8 cellular contexts compared by ENCODE assay signal in the genomic region with DNA sequence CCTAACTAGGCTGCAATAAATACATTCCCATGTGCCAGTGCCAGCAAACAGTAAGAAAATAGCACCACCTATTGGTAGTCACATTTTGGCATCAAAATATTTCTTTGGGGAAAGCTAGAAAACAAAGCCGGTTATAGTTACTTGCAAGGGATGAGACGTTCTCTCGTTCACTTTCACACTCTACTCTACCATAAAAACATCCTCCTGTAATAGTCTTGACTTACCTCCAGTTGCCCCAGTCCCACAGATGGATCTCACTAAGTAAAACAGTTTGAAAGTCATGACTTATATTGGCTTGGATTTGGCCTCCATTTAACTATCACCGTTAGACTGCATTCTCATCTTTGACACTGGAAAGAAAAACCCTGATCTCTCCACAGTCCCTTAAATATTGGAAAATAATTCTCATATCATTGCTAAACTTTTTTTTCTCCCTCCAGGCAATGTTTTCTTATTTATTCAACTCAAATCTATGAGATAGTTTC. TPM values are rescaled to one million over a fixed set of nuclear protein-coding genes. Genes with fewer than 3 reads are reported as not detected.
DNase-seq lines count a peak whose midpoint lies in the region; ATAC-seq, FAIRE-seq and TF ChIP-seq lines count a peak whose summit lies in the region.

No MANE protein-coding gene starts in this region.

- H3K9ac ChIP-seq in HepG2 (ENCODE audit: insufficient read depth, low read depth, low read length): no peak overlapping the region

- H3K27ac ChIP-seq in C4-2B: no peak overlapping the region
- H3K27ac ChIP-seq in HepG2 (ENCODE audit: extremely low read length, insufficient read depth, low read length): no peak overlapping the region

- TF ChIP-seq EP300 in HepG2 (IDR thresholded peaks at IDR 0.05; ENCODE audit: low read depth in 2 of 2, low read length in 2 of 2) (no peak), HepG2 (CRISPR knock-in tag; IDR thresholded peaks at IDR 0.05; ENCODE audit: borderline replicate concordance) (no peak)

- no peak for TF ChIP-seq RAD21 in HepG2 (CRISPR knock-in tag; IDR thresholded peaks at IDR 0.05)

- in situ Hi-C loops in astrocyte of the cerebellum (cut with HindIII; ENCODE audit: low sequenced_read_pairs): loop anchor here (25.0 kb wide), 1 partner anchor 678 kb away; no protein-coding TSS in a partner anchor
- in situ Hi-C loops in HepG2 (cut with HindIII; ENCODE audit: extremely low pct_ligation_motif_present, low pct_unique_long_range_greater_than_20kb): no loop called here

- no peak for FAIRE-seq in HepG2 (lab: Jason Lieb, UNC)

- TF ChIP-seq POLR2A in HepG2 (IDR thresholded peaks at IDR 0.05; ENCODE audit: insufficient read depth in 1 of 2, low read depth in 2 of 2, low read length in 2 of 2): no peak

- H3K9me3 ChIP-seq in HepG2 (ENCODE audit: low read length): no peaks in the 10 kb centered on the region

- CTCF ChIA-PET in HepG2 (lab: Yijun Ruan, JAX; ENCODE audit: low intra/inter-chr PET ratio, low total read pairs): interaction anchor here (1.3 to 1.5 kb wide), 2 partner anchors 674 to 678 kb away, joined by 5 to 11 read pairs; no protein-coding TSS in a partner anchor

- no peak overlapping the region for H3K4me2 ChIP-seq in HepG2 (ENCODE audit: low read depth, low read length)

- no peaks in the 10 kb centered on the region for H3K79me2 ChIP-seq in HepG2 (ENCODE audit: insufficient read depth, low read length)

- DNase-seq in MV-4-11 (lab: John Stamatoyannopoulos, UW) (peak; percentile 30), astrocyte of the cerebellum (ENCODE audit: low read depth) (peak; percentile 29), HepG2 (ENCODE audit: low spot score) (no peak), mesenteric fat pad (ENCODE audit: low spot score) (no peak)

- peak; percentile 59 for ATAC-seq in GM18498 (IDR thresholded peaks at IDR 0.05; ENCODE audit: unreplicated experiment)
- 0 out of 3 replicates have a peak, but pooled peaks have one; percentile 22 for ATAC-seq in HepG2
- ATAC-seq in GM18517 (IDR thresholded peaks at IDR 0.05; ENCODE audit: unreplicated experiment): no peak
- ATAC-seq in GM19467 (IDR thresholded peaks at IDR 0.05; ENCODE audit: unreplicated experiment): no peak

- 1% methylated on average over 4 of the region's 4 CpGs for WGBS in HepG2 (ENCODE audit: low lambda C conversion rate)

- H3K4me1 ChIP-seq in HepG2 (ENCODE audit: insufficient read depth, low read length): no peaks in the 10 kb centered on the region

- TF ChIP-seq CTCF in C4-2B (conservative IDR thresholded peaks at IDR 0.05) (peak; percentile 77), astrocyte of the cerebellum (IDR thresholded peaks at IDR 0.05; ENCODE audit: low read depth, low read length, missing control alignments) (peak; percentile 65), HepG2 (CRISPR knock-in tag; IDR thresholded peaks at IDR 0.05) (peak; percentile 64)

- H3K36me3 ChIP-seq in HepG2 (replicated peaks in 1 of 2; ENCODE audit: control insufficient read depth in 1 of 2, insufficient read depth in 2 of 2, low read length in 2 of 2): no peaks in the 10 kb centered on the region

- H2AFZ ChIP-seq in HepG2 (ENCODE audit: low read length): no peak overlapping the region

- POLR2A ChIA-PET in HepG2 (lab: Yijun Ruan, JAX): no interaction called here

- intact Hi-C loops in HepG2 (cut with micrococcal nuclease; ENCODE audit: unreplicated experiment): loop anchor here (2.0 kb wide), 1 partner anchor 421 kb away; no protein-coding TSS in a partner anchor

- no peaks in the 10 kb centered on the region for H3K27me3 ChIP-seq in HepG2 (ENCODE audit: control insufficient read depth in 1 of 2, insufficient read depth in 2 of 2, low read length in 2 of 2)

- H4K20me1 ChIP-seq in HepG2 (ENCODE audit: insufficient read depth, low read length): no peaks in the 10 kb centered on the region

- no TSS peak for BruUV-seq in HepG2 (replicated peaks; lab: Mats Ljungman, UMichigan)

- H3K4me3 ChIP-seq in astrocyte of the cerebellum (ENCODE audit: low read depth, low read length) (no peak overlapping the region), HepG2 (replicated peaks in 1 of 3; ENCODE audit: insufficient read depth in 1 of 3, low read depth in 2 of 3, low read length in 3 of 3) (no peak overlapping the region)

TF ChIP-seq in HepG2, 621 proteins besides CTCF, POLR2A, EP300 and RAD21:
- TF ChIP-seq HNRNPLL (IDR thresholded peaks at IDR 0.05; ENCODE audit: low read depth, low read length, poor library complexity, severe bottlenecking) (no peak), STAG1 (CRISPR knock-in tag; IDR thresholded peaks at IDR 0.05) (peak; percentile 64), SMC3 (IDR thresholded peaks at IDR 0.05; ENCODE audit: low read length) (peak; percentile 8; the same call in 1 of the 2 replicates)

RNA-seq across cellular contexts. Expression of a gene that starts 9.7 kb away (rescaled TPM):
- not detected in 2 replicates for total RNA-seq in HepG2 (2016; rRNA removed; fragmentation: Illumina TruSeq; extraction: Trizol)
- total RNA-seq in HepG2 (2016; cell fraction: cytosol; rRNA removed; fragmentation: Illumina TruSeq; extraction: Trizol; ENCODE audit: low read depth): not detected in 2 replicates
- total RNA-seq in HepG2 (2016; cell fraction: insoluble cytoplasmic fraction; rRNA removed; fragmentation: Illumina TruSeq; extraction: Trizol): not detected in 2 replicates
- total RNA-seq in HepG2 (2016; cell fraction: membrane; rRNA removed; fragmentation: Illumina TruSeq; extraction: Trizol): not detected in 2 replicates
- not detected in 2 replicates for total RNA-seq in HepG2 (2016; cell fraction: nucleus; rRNA removed; fragmentation: Illumina TruSeq; extraction: Trizol)
- 0.01 TPM in 1 of 2 replicates, not detected in the other for polyA plus RNA-seq in HepG2 (2011; rRNA removed)
- not detected in 2 replicates for polyA plus RNA-seq in HepG2 (2011; cell fraction: cytosol; rRNA removed)
- not detected in 2 replicates for polyA plus RNA-seq in HepG2 (2011; cell fraction: nucleus; rRNA removed)
- polyA plus RNA-seq in HepG2 (2012): not detected in 2 replicates
- polyA plus RNA-seq in HepG2 (2016; cell fraction: cytosol; fragmentation: Illumina TruSeq; extraction: Trizol; ENCODE audit: low read depth): not detected in 2 replicates
- not detected in 2 replicates for polyA plus RNA-seq in HepG2 (2016; cell fraction: insoluble cytoplasmic fraction; fragmentation: Illumina TruSeq; extraction: Trizol; ENCODE audit: low read depth)
- polyA plus RNA-seq in HepG2 (2016; cell fraction: membrane; fragmentation: Illumina TruSeq; extraction: Trizol; ENCODE audit: low read depth): not detected in 2 replicates
- polyA plus RNA-seq in HepG2 (2016; cell fraction: nucleus; fragmentation: Illumina TruSeq; extraction: Trizol; ENCODE audit: insufficient read depth, low read depth): not detected in 2 replicates
- polyA minus RNA-seq in HepG2 (2011; rRNA and poly(A)+ RNA removed; ENCODE audit: low replicate concordance): not detected in 2 replicates
- not detected in 2 replicates for polyA minus RNA-seq in HepG2 (2011; cell fraction: cytosol; rRNA and poly(A)+ RNA removed)
- polyA minus RNA-seq in HepG2 (2011; cell fraction: nucleus; rRNA and poly(A)+ RNA removed): not detected in 2 replicates
- not detected for total RNA-seq in mesenteric fat pad

Comparison
In these comparisons a context has a peak if more than half of its experiments do, and no peak if none do; other contexts are left out.
1. ATAC-seq: peak in GM18498 (single experiment) and HepG2 (single experiment); none in GM18517 (single experiment) and GM19467 (single experiment).
2. DNase-seq: peak in MV-4-11 (single experiment) and astrocyte of the cerebellum (single experiment); none in HepG2 (single experiment) and mesenteric fat pad (single experiment).
3. Peak in every context shown above with its lines, with median percentiles within 50 percentile points of each other: CTCF ChIP-seq.